8 cellular contexts compared by ENCODE assay signal in the genomic region with DNA sequence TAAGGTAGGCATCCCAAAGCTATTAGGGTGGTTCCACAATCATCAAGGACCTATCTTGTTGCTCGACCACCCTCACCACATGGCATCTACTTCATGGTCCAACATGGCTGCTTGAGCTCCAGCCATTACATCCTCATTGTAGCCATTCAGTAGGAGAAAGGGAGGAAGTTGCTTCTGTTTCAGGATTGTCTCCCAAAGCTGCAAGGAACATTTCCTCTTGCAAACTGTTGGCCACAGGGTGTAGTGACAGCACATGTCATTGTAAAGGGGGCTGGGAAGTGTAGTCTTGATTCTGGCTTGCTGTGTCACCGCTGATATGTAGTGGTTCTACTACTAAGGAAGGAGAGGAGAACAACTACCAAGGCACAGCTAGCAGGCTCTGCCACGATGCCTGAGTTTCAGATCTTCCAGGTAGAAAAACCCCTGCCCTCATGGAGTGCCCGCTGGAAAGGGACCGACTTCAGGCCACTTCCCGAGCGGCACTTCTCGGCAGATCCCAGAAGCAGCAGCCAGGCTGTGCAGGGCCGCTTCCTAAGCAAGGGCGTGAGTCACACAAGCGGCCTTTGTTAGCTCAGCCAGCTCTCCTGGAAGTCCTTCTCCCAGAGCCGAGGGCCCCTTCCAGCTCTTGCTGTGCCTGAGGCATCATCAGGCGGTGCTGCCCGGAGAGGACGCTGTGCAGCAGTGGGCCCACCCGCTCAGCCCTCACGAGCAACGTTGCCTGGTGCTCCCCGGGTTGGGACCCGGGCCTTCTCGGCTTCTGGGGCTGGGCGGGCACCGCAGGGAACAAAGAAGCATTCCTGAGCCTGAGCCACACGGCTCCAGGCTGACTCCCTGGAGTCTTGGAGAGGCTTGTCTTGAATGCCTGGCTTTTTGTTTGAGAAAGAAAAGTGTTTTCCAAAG. TPM values are rescaled to one million over a fixed set of nuclear protein-coding genes. Genes with fewer than 3 reads are reported as not detected.
DNase-seq lines count a peak whose midpoint lies in the region; ATAC-seq and TF ChIP-seq lines count a peak whose summit lies in the region.

No MANE protein-coding gene starts in this region.

- TF ChIP-seq POLR2A in transverse colon (IDR thresholded peaks at IDR 0.05): no peak

- no peaks in the 10 kb centered on the region for H3K9me3 ChIP-seq in transverse colon

- H3K4me3 ChIP-seq in dorsolateral prefrontal cortex: peak overlapping the region in 18 of 59 donors; percentile 0 to 39 (median 16)
- no peak overlapping the region for H3K4me3 ChIP-seq in transverse colon

- no peaks in the 10 kb centered on the region for H3K36me3 ChIP-seq in transverse colon

- intact Hi-C loops in dorsolateral prefrontal cortex (cut with DNase I) (no loop called here), transverse colon (cut with DNase I; ENCODE audit: low total_unique reads) (no loop called here)

- H3K27me3 ChIP-seq in dorsolateral prefrontal cortex (no peaks in the 10 kb centered on the region), transverse colon (no peaks in the 10 kb centered on the region)

- no peak for TF ChIP-seq EP300 in transverse colon (IDR thresholded peaks at IDR 0.05; ENCODE audit: low read depth)

- no peaks in the 10 kb centered on the region for H3K4me1 ChIP-seq in transverse colon

- H3K27ac ChIP-seq in dorsolateral prefrontal cortex (peak overlapping the region in 58 of 59 donors; percentile 6 to 87 (median 67)), transverse colon (peak overlapping the region; percentile 27 to 40 (median 31))

- in situ Hi-C loops in transverse colon (cut with MboI; ENCODE audit: low pct_ligation_motif_present in 1 of 4, low pct_unique_long_range_greater_than_20kb in 1 of 4, low sequenced_read_pairs in 3 of 4): no loop called here

- DNase-seq in MV-4-11 (lab: John Stamatoyannopoulos, UW) (peak; percentile 25), dorsolateral prefrontal cortex (peak in 9 of 10 donors; percentile 49 to 86 (median 78)), left lobe of liver (ENCODE audit: low spot score) (peak; percentile 33), transverse colon (no peak), NCI-H146 treated with DMSO at 0.1 percent for 48 hours (lab: John Stamatoyannopoulos, UW; ENCODE audit: unreplicated experiment) (no peak), NCI-H2029 treated with DMSO at 0.1 percent for 48 hours (lab: John Stamatoyannopoulos, UW) (no peak), DMS153 (lab: John Stamatoyannopoulos, UW) (no peak), NCI-H446 treated with DMSO at 0.1 percent for 48 hours (lab: John Stamatoyannopoulos, UW) (no peak)

- ATAC-seq in left lobe of liver: peak; percentile 27

- TF ChIP-seq CTCF in dorsolateral prefrontal cortex (IDR thresholded peaks at IDR 0.05 in 54 of 56, conservative IDR thresholded peaks at IDR 0.05 in 2 of 56; ENCODE audit: low read depth in 1 of 56, partially characterized antibody in 56 of 56) (peak in 38 of 56 donors; percentile 8 to 61 (median 26)), transverse colon (IDR thresholded peaks at IDR 0.05) (no peak)

- 71 to 74% methylated on average over 8 to 23 of the region's 24 CpGs for WGBS in transverse colon (ENCODE audit: low coverage in 1 of 2), 2 donors

RNA-seq across cellular contexts. Expression of a gene that starts 58.2 kb away (rescaled TPM):
- total RNA-seq in dorsolateral prefrontal cortex (100 to 1,000 TPM in 78 of 120 experiments, 10 to 100 TPM in 42; 63.1 to 197 (median 109) TPM), left lobe of liver (21.8 TPM), transverse colon (10 to 100 TPM; 16.1 to 38.6 (median 26.5) TPM)

Comparison
In these comparisons a context has a peak if more than half of its experiments do, and no peak if none do; other contexts are left out.
1. DNase-seq: peak in MV-4-11 (single experiment), dorsolateral prefrontal cortex (9 of 10) and left lobe of liver (single experiment); none in transverse colon (single experiment), NCI-H146 treated with DMSO at 0.1 percent for 48 hours (single experiment), NCI-H2029 treated with DMSO at 0.1 percent for 48 hours (single experiment), DMS153 (single experiment) and NCI-H446 treated with DMSO at 0.1 percent for 48 hours (single experiment).
2. CTCF ChIP-seq: peak in dorsolateral prefrontal cortex (38 of 56); none in transverse colon (0 of 5).